ENCODE assay signal across 26 cellular contexts in the genomic region with DNA sequence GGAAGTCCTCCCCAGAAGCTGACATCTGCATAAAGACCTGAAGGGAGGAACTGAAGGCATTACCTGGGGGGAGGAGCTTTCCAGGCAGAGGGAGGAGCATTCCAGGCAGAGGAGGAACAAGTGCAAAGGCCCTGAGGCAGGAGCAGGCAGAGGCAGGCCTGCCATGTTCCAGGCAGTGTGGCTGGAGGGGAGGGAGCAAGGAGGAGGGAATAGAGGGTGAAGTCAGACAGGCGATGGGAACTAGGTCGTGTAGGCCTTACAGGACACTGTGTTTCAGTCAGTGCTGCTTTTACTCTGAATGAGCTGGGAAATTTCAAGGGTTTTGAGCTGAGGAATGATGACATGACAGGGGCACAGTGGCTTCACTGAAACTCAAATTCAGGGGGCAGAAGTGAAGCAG.
"Had no signal": no experiment of that assay in that cellular context is flagged by ENCODE, and none has a peak within 500 bp of the region (broad histone marks: within the 10 kb centered on the region; RNA-seq: fewer than 3 reads in every experiment).

No MANE protein-coding gene starts in this region.

- H3K9ac ChIP-seq: SK-N-SH had no signal

- H3K27ac ChIP-seq: cardiac muscle cell, hepatocyte, left ventricle myocardium inferior, sigmoid colon, stomach, suprapubic skin, tibial nerve had no signal

- H3K4me2 ChIP-seq: hepatocyte, SK-N-SH, smooth muscle cell had no signal

- H3K79me2 ChIP-seq: hepatocyte had no signal

- H3K27me3 Mint-ChIP-seq: activated naive CD8-positive, alpha-beta T cell treated with anti-CD3 and anti-CD28 coated beads, Interleukin-2, amount 10 ng/mL, durations not matched to agents 7 days and 5 days had no signal

- H3K4me1 Mint-ChIP-seq: activated naive CD8-positive, alpha-beta T cell treated with anti-CD3 and anti-CD28 coated beads, Interleukin-2, amount 10 ng/mL, durations not matched to agents 7 days and 5 days; immature natural killer cell; natural killer cell; stimulated activated memory B cell treated with anti-CD40 and anti-IgM and Interleukin-4, amounts not matched to agents 10 μg/mL and 1 μg/mL and 100 μg/mL, for 72 hours had no signal

- H3K9me3 ChIP-seq: left ventricle myocardium inferior, sigmoid colon, SK-N-SH, suprapubic skin, tibial nerve had no signal

- H3K27ac Mint-ChIP-seq: activated naive CD8-positive, alpha-beta T cell treated with anti-CD3 and anti-CD28 coated beads, Interleukin-2, amount 10 ng/mL, durations not matched to agents 7 days and 5 days; activated T-cell treated with anti-CD3 and anti-CD28 coated beads, Interleukin-2, amount 50 U/mL, for 72 hours; immature natural killer cell; natural killer cell; stimulated activated memory B cell treated with anti-CD40 and anti-IgM and Interleukin-4, amounts not matched to agents 10 μg/mL and 1 μg/mL and 100 μg/mL, for 72 hours had no signal

- H3K36me3 Mint-ChIP-seq: activated naive CD8-positive, alpha-beta T cell treated with anti-CD3 and anti-CD28 coated beads, Interleukin-2, amount 10 ng/mL, durations not matched to agents 7 days and 5 days; immature natural killer cell; natural killer cell had no signal

- H3K27me3 ChIP-seq: cardiac muscle cell, hepatocyte, sigmoid colon, stomach, suprapubic skin, tibial nerve had no signal

- H3K4me3 Mint-ChIP-seq: activated naive CD8-positive, alpha-beta T cell treated with anti-CD3 and anti-CD28 coated beads, Interleukin-2, amount 10 ng/mL, durations not matched to agents 7 days and 5 days; immature natural killer cell; natural killer cell; stimulated activated memory B cell treated with anti-CD40 and anti-IgM and Interleukin-4, amounts not matched to agents 10 μg/mL and 1 μg/mL and 100 μg/mL, for 72 hours had no signal

- DNase-seq: activated CD4-positive, alpha-beta T cell treated with anti-CD3 and anti-CD28 coated beads, Interleukin-2, amount 50 U/mL, for 1 hour; activated gamma-delta T cell; activated naive CD8-positive, alpha-beta T cell treated with anti-CD3 and anti-CD28 coated beads, Interleukin-2, amount 10 ng/mL, durations not matched to agents 7 days and 5 days; activated T-cell treated with anti-CD3 and anti-CD28 coated beads, Interleukin-2, amount 50 U/mL, for 72 hours; amygdala; effector CD4-positive, alpha-beta T cell; erythroblast; glutamatergic neuron; immature natural killer cell; kidney glomerular epithelial cell; left ventricle myocardium inferior; midbrain; natural killer cell; nucleus accumbens; retina; sigmoid colon; SK-N-SH; stimulated activated CD4-positive, alpha-beta T cell treated with anti-CD3 and anti-CD28 coated beads, Interleukin-15, amount 100 ng/mL, for 24 hours; stomach; T-helper 2 cell had no signal

- H2AFZ ChIP-seq: hepatocyte had no signal

- H3K9me3 Mint-ChIP-seq: activated naive CD8-positive, alpha-beta T cell treated with anti-CD3 and anti-CD28 coated beads, Interleukin-2, amount 10 ng/mL, durations not matched to agents 7 days and 5 days; activated T-cell treated with anti-CD3 and anti-CD28 coated beads, Interleukin-2, amount 50 U/mL, for 72 hours; immature natural killer cell; natural killer cell had no signal

- H3K36me3 ChIP-seq: cardiac muscle cell, left ventricle myocardium inferior, sigmoid colon, stomach, suprapubic skin, tibial nerve had no signal

- H3K4me3 ChIP-seq: cardiac muscle cell, hepatocyte, left ventricle myocardium inferior, sigmoid colon, smooth muscle cell, stomach, suprapubic skin, tibial nerve had no signal
